In genomic region chr3:52200981-52201679, GRCh38 we compare ENCODE assay signal across 17 cellular contexts. TPM values are rescaled to one million over a fixed set of nuclear protein-coding genes. Genes with fewer than 3 reads are reported as not detected.
A peak's percentile ranks its signal among the peaks of the same experiment; 100 is the strongest.
DNase-seq lines count a peak whose midpoint lies in the region; ATAC-seq and TF ChIP-seq lines count a peak whose summit lies in the region.
"Had no signal": no experiment of that assay in that cellular context is flagged by ENCODE, and none has a peak within 500 bp of the region (broad histone marks: within the 10 kb centered on the region; RNA-seq: fewer than 3 reads in every experiment).

No MANE protein-coding gene starts in this region.

- no peak for ATAC-seq in upper lobe of right lung
- no peak for ATAC-seq in mucosa of descending colon
- ATAC-seq: left ventricle myocardium superior had no signal

- H3K4me1 Mint-ChIP-seq in MCF 10A (ENCODE audit: insufficient read depth, unreplicated experiment), result peaks cover 39% of the 10 kb centered on the region

- CTCF ChIA-PET in MCF 10A (lab: Yijun Ruan, JAX), result interaction anchor here (2.7 kb wide), 1 partner anchor 20 kb away, joined by 16 read pairs; no protein-coding TSS in a partner anchor

- H3K9me3 Mint-ChIP-seq in MCF 10A (ENCODE audit: unreplicated experiment), result no peaks in the 10 kb centered on the region
- H3K9me3 Mint-ChIP-seq: IgD-negative memory B cell, neural crest cell, type B pancreatic cell had no signal

- TF ChIP-seq CTCF in MCF 10A (IDR thresholded peaks at IDR 0.05; ENCODE audit: unreplicated experiment) (no peak), breast epithelium (IDR thresholded peaks at IDR 0.05) (no peak), fibroblast of villous mesenchyme (IDR thresholded peaks at IDR 0.05; ENCODE audit: insufficient read depth, low read depth, low read length) (no peak), upper lobe of right lung (IDR thresholded peaks at IDR 0.05) (no peak), mucosa of descending colon (IDR thresholded peaks at IDR 0.05) (no peak)

- H3K27ac ChIP-seq in breast epithelium, result no peak overlapping the region
- no peak overlapping the region for H3K27ac ChIP-seq in upper lobe of right lung

- no peak overlapping the region for H3K27ac Mint-ChIP-seq in MCF 10A (ENCODE audit: low read depth, unreplicated experiment)

- H3K4me1 ChIP-seq in breast epithelium, result peaks cover 5 to 15% of the 10 kb centered on the region in 2 donors
- peaks cover 65% of the 10 kb centered on the region for H3K4me1 ChIP-seq in upper lobe of right lung
- H3K4me1 ChIP-seq in mucosa of descending colon (ENCODE audit: low read depth), result peaks cover 33% of the 10 kb centered on the region

- H3K36me3 ChIP-seq in breast epithelium, result no peaks in the 10 kb centered on the region
- peaks cover 55% of the 10 kb centered on the region for H3K36me3 ChIP-seq in upper lobe of right lung
- peaks cover under 1% of the 10 kb centered on the region for H3K36me3 ChIP-seq in mucosa of descending colon (ENCODE audit: low read depth)

- H3K9me3 ChIP-seq in breast epithelium (no peaks in the 10 kb centered on the region), upper lobe of right lung (no peaks in the 10 kb centered on the region), mucosa of descending colon (no peaks in the 10 kb centered on the region)

- no peak overlapping the region for H3K4me3 Mint-ChIP-seq in MCF 10A (ENCODE audit: unreplicated experiment)

- TSS peak; percentile 2 for BruUV-seq in MCF 10A (replicated peaks; lab: Mats Ljungman, UMichigan)

- H3K4me3 ChIP-seq in breast epithelium, result no peak overlapping the region
- no peak overlapping the region for H3K4me3 ChIP-seq in fibroblast of villous mesenchyme (ENCODE audit: low read depth, low read length)
- no peak overlapping the region for H3K4me3 ChIP-seq in upper lobe of right lung
- H3K4me3 ChIP-seq in mucosa of descending colon, result no peak overlapping the region

- H3K27me3 ChIP-seq in breast epithelium (no peaks in the 10 kb centered on the region), upper lobe of right lung (no peaks in the 10 kb centered on the region)

- H3K36me3 Mint-ChIP-seq in MCF 10A (ENCODE audit: insufficient read depth, unreplicated experiment), result peaks cover 67% of the 10 kb centered on the region

- DNase-seq in MCF 10A (ENCODE audit: unreplicated experiment) (no peak), breast epithelium (ENCODE audit: low spot score in 2 of 2) (no peak), RKO (ENCODE audit: low spot score) (peak; percentile 21), fibroblast of villous mesenchyme (ENCODE audit: low read depth) (peak; percentile 39), upper lobe of right lung (peak; percentile 15), NCI-H1436 treated with DMSO at 0.1 percent for 48 hours (lab: John Stamatoyannopoulos, UW) (no peak), mucosa of descending colon (no peak), SW 1271 (lab: John Stamatoyannopoulos, UW) (no peak)
- DNase-seq: erythroblast, hypothalamus, left ventricle myocardium superior, NCI-H187, NCI-H524, RPMI8226 had no signal

- intact Hi-C loops in MCF 10A (cut with micrococcal nuclease) (no loop called here), breast epithelium (cut with DNase I; ENCODE audit: low total_unique reads) (no loop called here), upper lobe of right lung (cut with DNase I) (no loop called here), mucosa of descending colon (cut with DNase I, micrococcal nuclease) (no loop called here)

- no peak for TF ChIP-seq POLR2A in breast epithelium (IDR thresholded peaks at IDR 0.05)

- POLR2A ChIA-PET in MCF 10A (lab: Yijun Ruan, JAX), result interaction anchor here (0.6 to 1.7 kb wide), 2 partner anchors 15 to 492 kb away, joined by 4 read pairs; no protein-coding TSS in a partner anchor

- H3K27me3 Mint-ChIP-seq in MCF 10A (ENCODE audit: insufficient read depth, unreplicated experiment), result no peaks in the 10 kb centered on the region
- H3K27me3 Mint-ChIP-seq: IgD-negative memory B cell, type B pancreatic cell had no signal

RNA-seq across cellular contexts. Expression of gene ALAS1, which starts 3.2 kb away (rescaled TPM):
- total RNA-seq in MCF 10A (2022), result 29.2 and 35.7 TPM in 2 replicates
- 10 to 100 TPM; 25.9 to 34.7 (median 33.3) TPM for total RNA-seq in breast epithelium
- total RNA-seq in fibroblast of villous mesenchyme, result 42.5 and 52.2 TPM in 2 replicates
- total RNA-seq in upper lobe of right lung, result 78.9 TPM
- total RNA-seq in mucosa of descending colon, result 100 to 1,000 TPM in 1 of 3 donors, 10 to 100 TPM in 2; 67.2 to 103 (median 94.6) TPM

RNA-seq across cellular contexts. Expression of gene TLR9, which starts 24.3 kb away (rescaled TPM):
- total RNA-seq in MCF 10A (2022) (not detected in 2 replicates), breast epithelium (under 1 TPM in 1 of 3 donors, not detected in 2; 0.29 TPM), fibroblast of villous mesenchyme (not detected in 2 replicates), upper lobe of right lung (0.87 TPM), mucosa of descending colon (under 1 TPM in 2 of 3 donors, not detected in 1; 0.77 to 0.89 TPM)
- total RNA-seq: neural crest cell had no signal

RNA-seq across cellular contexts. Expression of gene TWF2, which starts 37.8 kb away (rescaled TPM):
- total RNA-seq in MCF 10A (2022), result 30.5 and 47.0 TPM in 2 replicates
- 10 to 100 TPM; 52.7 to 84.5 (median 65.2) TPM for total RNA-seq in breast epithelium
- 75.6 and 130 TPM in 2 replicates for total RNA-seq in fibroblast of villous mesenchyme
- total RNA-seq in upper lobe of right lung, result 50.4 TPM
- total RNA-seq in mucosa of descending colon, result 10 to 100 TPM; 39.1 to 41.1 (median 41.0) TPM

RNA-seq across cellular contexts. Expression of gene PPM1M, which starts 44.4 kb away (rescaled TPM):
- 10.4 and 14.0 TPM in 2 replicates for total RNA-seq in MCF 10A (2022)
- total RNA-seq in breast epithelium, result 10 to 100 TPM; 15.4 to 31.2 (median 20.2) TPM
- 19.0 and 20.3 TPM in 2 replicates for total RNA-seq in fibroblast of villous mesenchyme
- total RNA-seq in upper lobe of right lung, result 44.0 TPM
- total RNA-seq in mucosa of descending colon, result 10 to 100 TPM in 1 of 3 donors, 1 to 10 TPM in 2; 3.9 to 21.4 (median 9.7) TPM

RNA-seq across cellular contexts. Expression of gene POC1A, which starts 46.9 kb away (rescaled TPM):
- total RNA-seq in MCF 10A (2022) (7.5 and 9.8 TPM in 2 replicates), breast epithelium (1 to 10 TPM; 1.9 to 2.7 (median 2.6) TPM), fibroblast of villous mesenchyme (5.6 and 6.1 TPM in 2 replicates), upper lobe of right lung (2.5 TPM), mucosa of descending colon (10 to 100 TPM in 1 of 3 donors, 1 to 10 TPM in 2; 2.9 to 12.1 (median 7.7) TPM)

Comparison
In these comparisons a context has a peak if more than half of its experiments do, and no peak if none do; other contexts are left out.
1. DNase-seq: peak in RKO (single experiment), fibroblast of villous mesenchyme (single experiment) and upper lobe of right lung (single experiment); none in MCF 10A (single experiment), breast epithelium (0 of 2), NCI-H1436 treated with DMSO at 0.1 percent for 48 hours (single experiment), mucosa of descending colon (0 of 3) and SW 1271 (0 of 2).